Comparison of ENCODE assay signal across 8 cellular contexts in the genomic region with DNA sequence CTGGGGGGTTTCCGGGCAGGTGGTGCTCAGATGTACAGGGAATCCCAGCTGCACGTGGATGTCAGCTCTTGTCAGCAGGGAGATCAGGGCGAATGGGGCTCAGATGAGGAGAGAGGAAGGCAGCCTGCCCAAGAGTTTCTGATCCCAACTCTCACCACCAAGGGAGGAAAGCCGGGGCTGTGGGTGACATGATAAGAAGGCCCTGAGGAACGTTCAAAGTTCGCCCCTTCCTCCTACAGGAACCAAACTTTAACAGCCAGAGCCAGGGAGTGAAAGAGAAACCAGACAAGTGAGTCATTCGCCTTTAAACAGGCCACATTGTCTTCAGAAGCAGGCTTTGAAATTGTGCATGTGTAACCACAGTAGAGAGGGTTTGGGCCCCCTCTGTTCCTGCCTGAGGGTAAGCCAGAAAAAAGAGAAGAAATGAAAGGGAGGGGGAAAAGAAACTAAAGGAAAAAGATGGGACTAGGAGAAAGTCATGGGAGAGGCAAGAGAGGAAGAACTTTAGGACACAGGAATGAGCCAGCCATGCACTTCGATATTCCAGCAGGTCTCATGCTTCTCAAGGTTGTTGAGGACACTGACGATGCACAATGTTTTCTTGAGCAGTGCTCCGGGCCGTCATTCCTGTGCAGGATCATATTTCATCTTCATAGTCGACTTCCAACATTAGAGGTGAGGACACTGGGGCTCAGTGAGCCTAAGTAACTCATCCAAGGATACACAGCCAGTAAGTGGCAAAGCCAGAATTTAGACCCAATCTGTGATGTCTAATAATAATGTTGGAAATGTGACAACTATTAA.
DNase-seq lines count a peak whose midpoint lies in the region; ATAC-seq and TF ChIP-seq lines count a peak whose summit lies in the region.

No MANE protein-coding gene starts in this region.

- H3K4me3 Mint-ChIP-seq in activated CD8-positive, alpha-beta T cell treated with anti-CD3 and anti-CD28 coated beads, Interleukin-2, amount 10 ng/mL, durations not matched to agents 7 days and 5 days: no peak overlapping the region

- peaks cover 3% of the 10 kb centered on the region for H3K36me3 Mint-ChIP-seq in activated CD8-positive, alpha-beta T cell treated with anti-CD3 and anti-CD28 coated beads, Interleukin-2, amount 10 ng/mL, durations not matched to agents 7 days and 5 days (ENCODE audit: low read depth)

- H3K9me3 ChIP-seq in tibial nerve: no peaks in the 10 kb centered on the region

- TF ChIP-seq CTCF in omental fat pad (IDR thresholded peaks at IDR 0.05): no peak
- no peak for TF ChIP-seq CTCF in tibial nerve (IDR thresholded peaks at IDR 0.05)

- 54 to 55% methylated on average over 12 of the region's 12 CpGs for WGBS in tibial nerve, 2 donors

- peaks cover 13% of the 10 kb centered on the region for H3K4me1 Mint-ChIP-seq in activated CD8-positive, alpha-beta T cell treated with anti-CD3 and anti-CD28 coated beads, Interleukin-2, amount 10 ng/mL, durations not matched to agents 7 days and 5 days (ENCODE audit: low read depth)

- no peaks in the 10 kb centered on the region for H3K4me1 ChIP-seq in tibial nerve

- H3K27me3 ChIP-seq in tibial nerve: no peaks in the 10 kb centered on the region

- H3K4me3 ChIP-seq in tibial nerve: no peak overlapping the region

- H3K27ac ChIP-seq in tibial nerve: peak overlapping the region in 1 of 4 donors; percentile 31

- CTCF ChIA-PET in activated CD8-positive, alpha-beta T cell treated with anti-CD3 and anti-CD28 coated beads, Interleukin-2, amount 10 ng/mL, durations not matched to agents 7 days and 5 days (lab: Charles Lee): no interaction called here

- POLR2A ChIA-PET in activated CD8-positive, alpha-beta T cell treated with anti-CD3 and anti-CD28 coated beads, Interleukin-2, amount 10 ng/mL, durations not matched to agents 7 days and 5 days (lab: Charles Lee): no interaction called here

- no peaks in the 10 kb centered on the region for H3K27me3 Mint-ChIP-seq in activated CD8-positive, alpha-beta T cell treated with anti-CD3 and anti-CD28 coated beads, Interleukin-2, amount 10 ng/mL, durations not matched to agents 7 days and 5 days (ENCODE audit: low read depth)

- no peaks in the 10 kb centered on the region for H3K36me3 ChIP-seq in tibial nerve

- H3K9me3 Mint-ChIP-seq in activated CD8-positive, alpha-beta T cell treated with anti-CD3 and anti-CD28 coated beads, Interleukin-2, amount 10 ng/mL, durations not matched to agents 7 days and 5 days (ENCODE audit: insufficient read depth): peaks cover 4% of the 10 kb centered on the region

- no peak for TF ChIP-seq POLR2A in tibial nerve (IDR thresholded peaks at IDR 0.05)

- DNase-seq in AG20443 (ENCODE audit: low spot score): peak; percentile 75
- peak; percentile 21 for DNase-seq in activated CD8-positive, alpha-beta T cell treated with anti-CD3 and anti-CD28 coated beads, Interleukin-2, amount 10 ng/mL, durations not matched to agents 7 days and 5 days
- DNase-seq in omental fat pad (ENCODE audit: low spot score): no peak
- no peak for DNase-seq in tibial nerve (ENCODE audit: low spot score in 2 of 2)
- DNase-seq in stimulated activated CD4-positive, alpha-beta T cell treated with anti-CD3 and anti-CD28 coated beads, Interleukin-4, amount 100 ng/mL, for 24 hours: no peak
- no peak for DNase-seq in NCI-H2171 treated with DMSO at 0.1 percent for 48 hours (lab: John Stamatoyannopoulos, UW)

- peak overlapping the region; percentile 35 for H3K27ac Mint-ChIP-seq in activated CD8-positive, alpha-beta T cell treated with anti-CD3 and anti-CD28 coated beads, Interleukin-2, amount 10 ng/mL, durations not matched to agents 7 days and 5 days

- TF ChIP-seq EP300 in tibial nerve (IDR thresholded peaks at IDR 0.05): no peak

- peak; percentile 98 for ATAC-seq in GM19395 (IDR thresholded peaks at IDR 0.05; ENCODE audit: unreplicated experiment)
- peak; percentile 86 for ATAC-seq in HG03280 (IDR thresholded peaks at IDR 0.05; ENCODE audit: unreplicated experiment)
- peak; percentile 51 for ATAC-seq in activated CD8-positive, alpha-beta T cell treated with anti-CD3 and anti-CD28 coated beads, Interleukin-2, amount 10 ng/mL, durations not matched to agents 7 days and 5 days
- peak; percentile 57 for ATAC-seq in omental fat pad (ENCODE audit: low FRiP score)

Comparison
In these comparisons a context has a peak if more than half of its experiments do, and no peak if none do; other contexts are left out.
1. DNase-seq: peak in AG20443 (single experiment) and activated CD8-positive, alpha-beta T cell treated with anti-CD3 and anti-CD28 coated beads, Interleukin-2, amount 10 ng/mL, durations not matched to agents 7 days and 5 days (single experiment); none in omental fat pad (single experiment), tibial nerve (0 of 2), stimulated activated CD4-positive, alpha-beta T cell treated with anti-CD3 and anti-CD28 coated beads, Interleukin-4, amount 100 ng/mL, for 24 hours (single experiment) and NCI-H2171 treated with DMSO at 0.1 percent for 48 hours (single experiment).
2. Peak in every context shown above with its lines, with median percentiles within 50 percentile points of each other: ATAC-seq.